Comparison of ENCODE assay signal across 1 cellular context in the genomic region with DNA sequence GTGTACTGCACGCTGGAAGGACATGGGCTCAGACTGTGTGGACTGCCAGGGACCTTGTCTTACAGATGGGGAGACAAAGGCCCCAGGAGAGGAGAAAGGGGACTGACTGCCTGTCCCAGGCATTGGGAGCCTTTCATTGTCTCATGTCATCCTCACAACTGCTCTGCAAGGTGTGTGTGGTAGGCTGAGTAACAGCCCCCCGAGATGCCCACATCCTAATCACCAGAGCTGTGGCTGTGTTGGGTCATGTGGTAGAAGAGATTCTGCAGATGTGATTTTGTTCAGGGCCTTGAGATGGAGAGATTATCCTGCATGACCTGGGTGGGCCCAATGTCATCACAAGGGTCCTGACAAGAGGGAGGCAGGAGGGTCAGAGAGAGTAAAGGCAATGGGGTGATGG.
TF ChIP-seq lines count a peak whose summit lies in the region.

No MANE protein-coding gene starts in this region.

TF ChIP-seq in HCT116, 20 proteins besides CTCF, POLR2A, EP300 and RAD21 (continued from another document):
- no peak for TF ChIP-seq EZH2 (IDR thresholded peaks at IDR 0.05)
